Comparison of ENCODE assay signal across 23 cellular contexts in genomic region chr14:31371651-31372050, GRCh38. TPM values are rescaled to one million over a fixed set of nuclear protein-coding genes. Genes with fewer than 3 reads are reported as not detected.
DNase-seq lines count a peak whose midpoint lies in the region; ATAC-seq, FAIRE-seq and TF ChIP-seq lines count a peak whose summit lies in the region.
"Had no signal": no experiment of that assay in that cellular context is flagged by ENCODE, and none has a peak within 500 bp of the region (broad histone marks: within the 10 kb centered on the region; RNA-seq: fewer than 3 reads in every experiment).

No MANE protein-coding gene starts in this region.

- H3K4me1 ChIP-seq in small intestine (ENCODE audit: control insufficient read depth in 2 of 2, insufficient read depth in 1 of 2, low read depth in 1 of 2, low read length in 1 of 2) (no peaks in the 10 kb centered on the region), kidney (ENCODE audit: control insufficient read depth in 1 of 2, insufficient read depth in 1 of 2, low read depth in 1 of 2, low read length in 2 of 2) (no peaks in the 10 kb centered on the region), GM23248 (ENCODE audit: insufficient read depth) (no peaks in the 10 kb centered on the region)
- H3K4me1 ChIP-seq: right atrium auricular region had no signal

- H3K9me3 Mint-ChIP-seq in activated T-cell treated with anti-CD3 and anti-CD28 coated beads, Interleukin-2, amount 50 U/mL, for 24 hours: no peaks in the 10 kb centered on the region
- no peaks in the 10 kb centered on the region for H3K9me3 Mint-ChIP-seq in activated T-cell treated with anti-CD3 and anti-CD28 coated beads, Interleukin-2, amount 50 U/mL, for 4 hours
- H3K9me3 Mint-ChIP-seq in activated CD8-positive, alpha-beta T cell treated with anti-CD3 and anti-CD28 coated beads, Interleukin-2, amount 10 ng/mL, durations not matched to agents 7 days and 5 days (ENCODE audit: insufficient read depth): no peaks in the 10 kb centered on the region
- H3K9me3 Mint-ChIP-seq: activated B cell treated with CpG ODN at 0.5 μM for 24 hours; endodermal cell; stimulated activated naive CD8-positive, alpha-beta T cell treated with anti-CD3 and anti-CD28 coated beads, Interleukin-15, amount 100 ng/mL, for 72 hours; type B pancreatic cell had no signal

- no peak overlapping the region for H3K9ac ChIP-seq in kidney (ENCODE audit: low read length in 2 of 2)
- no peak overlapping the region for H3K9ac ChIP-seq in GM23248

- no peak overlapping the region for H3K4me2 ChIP-seq in GM23248 (ENCODE audit: unreplicated experiment)

- peaks cover 9% of the 10 kb centered on the region for H3K4me1 Mint-ChIP-seq in activated T-cell treated with anti-CD3 and anti-CD28 coated beads, Interleukin-2, amount 50 U/mL, for 24 hours (ENCODE audit: low read depth)
- H3K4me1 Mint-ChIP-seq in activated T-cell treated with anti-CD3 and anti-CD28 coated beads, Interleukin-2, amount 50 U/mL, for 4 hours (ENCODE audit: low read depth): peaks cover 11% of the 10 kb centered on the region
- H3K4me1 Mint-ChIP-seq in activated CD8-positive, alpha-beta T cell treated with anti-CD3 and anti-CD28 coated beads, Interleukin-2, amount 10 ng/mL, durations not matched to agents 7 days and 5 days (ENCODE audit: low read depth): peaks cover 10% of the 10 kb centered on the region
- H3K4me1 Mint-ChIP-seq: activated B cell treated with CpG ODN at 0.5 μM for 24 hours; endodermal cell; stimulated activated naive CD8-positive, alpha-beta T cell treated with anti-CD3 and anti-CD28 coated beads, Interleukin-15, amount 100 ng/mL, for 72 hours had no signal

- H3K27me3 ChIP-seq in small intestine (ENCODE audit: control insufficient read depth in 2 of 2, insufficient read depth in 2 of 2, low read length in 2 of 2): no peaks in the 10 kb centered on the region
- H3K27me3 ChIP-seq in GM23248 (replicated peaks; ENCODE audit: insufficient read depth): no peaks in the 10 kb centered on the region
- H3K27me3 ChIP-seq: right atrium auricular region had no signal

- no peaks in the 10 kb centered on the region for H3K9me3 ChIP-seq in small intestine (ENCODE audit: control insufficient read depth, low read depth)
- H3K9me3 ChIP-seq in kidney (ENCODE audit: control insufficient read depth in 1 of 2, low read length in 2 of 2): no peaks in the 10 kb centered on the region
- no peaks in the 10 kb centered on the region for H3K9me3 ChIP-seq in GM23248 (ENCODE audit: low read depth)
- H3K9me3 ChIP-seq: right atrium auricular region had no signal

- ATAC-seq in activated T-cell treated with anti-CD3 and anti-CD28 coated beads, Interleukin-2, amount 50 U/mL, for 4 hours: no peak
- ATAC-seq in activated CD8-positive, alpha-beta T cell treated with anti-CD3 and anti-CD28 coated beads, Interleukin-2, amount 10 ng/mL, durations not matched to agents 7 days and 5 days: no peak
- ATAC-seq: stimulated activated naive CD8-positive, alpha-beta T cell treated with anti-CD3 and anti-CD28 coated beads, Interleukin-15, amount 100 ng/mL, for 72 hours had no signal

- no peaks in the 10 kb centered on the region for H3K27me3 Mint-ChIP-seq in activated T-cell treated with anti-CD3 and anti-CD28 coated beads, Interleukin-2, amount 50 U/mL, for 24 hours
- no peaks in the 10 kb centered on the region for H3K27me3 Mint-ChIP-seq in activated T-cell treated with anti-CD3 and anti-CD28 coated beads, Interleukin-2, amount 50 U/mL, for 4 hours (ENCODE audit: low read depth)
- H3K27me3 Mint-ChIP-seq in activated CD8-positive, alpha-beta T cell treated with anti-CD3 and anti-CD28 coated beads, Interleukin-2, amount 10 ng/mL, durations not matched to agents 7 days and 5 days (ENCODE audit: low read depth): no peaks in the 10 kb centered on the region
- H3K27me3 Mint-ChIP-seq: activated B cell treated with CpG ODN at 0.5 μM for 24 hours; stimulated activated naive CD8-positive, alpha-beta T cell treated with anti-CD3 and anti-CD28 coated beads, Interleukin-15, amount 100 ng/mL, for 72 hours; type B pancreatic cell had no signal

- H3K27ac Mint-ChIP-seq in activated T-cell treated with anti-CD3 and anti-CD28 coated beads, Interleukin-2, amount 50 U/mL, for 24 hours: peak overlapping the region; percentile 13
- H3K27ac Mint-ChIP-seq in activated CD8-positive, alpha-beta T cell treated with anti-CD3 and anti-CD28 coated beads, Interleukin-2, amount 10 ng/mL, durations not matched to agents 7 days and 5 days: peak overlapping the region; percentile 33
- H3K27ac Mint-ChIP-seq: activated B cell treated with CpG ODN at 0.5 μM for 24 hours; endodermal cell; stimulated activated naive CD8-positive, alpha-beta T cell treated with anti-CD3 and anti-CD28 coated beads, Interleukin-15, amount 100 ng/mL, for 72 hours; type B pancreatic cell had no signal

- H2AFZ ChIP-seq in GM23248: no peak overlapping the region

- FAIRE-seq in small intestine (lab: Jason Lieb, UNC) (no peak), kidney (lab: Jason Lieb, UNC) (no peak)
- FAIRE-seq: astrocyte, GM18507 had no signal

- H3K4me3 Mint-ChIP-seq in activated T-cell treated with anti-CD3 and anti-CD28 coated beads, Interleukin-2, amount 50 U/mL, for 24 hours: no peak overlapping the region
- no peak overlapping the region for H3K4me3 Mint-ChIP-seq in activated T-cell treated with anti-CD3 and anti-CD28 coated beads, Interleukin-2, amount 50 U/mL, for 4 hours
- no peak overlapping the region for H3K4me3 Mint-ChIP-seq in activated CD8-positive, alpha-beta T cell treated with anti-CD3 and anti-CD28 coated beads, Interleukin-2, amount 10 ng/mL, durations not matched to agents 7 days and 5 days
- H3K4me3 Mint-ChIP-seq: activated B cell treated with CpG ODN at 0.5 μM for 24 hours; endodermal cell; stimulated activated naive CD8-positive, alpha-beta T cell treated with anti-CD3 and anti-CD28 coated beads, Interleukin-15, amount 100 ng/mL, for 72 hours; type B pancreatic cell had no signal

- no peaks in the 10 kb centered on the region for H3K79me2 ChIP-seq in GM23248 (ENCODE audit: insufficient read depth)

- CTCF ChIA-PET in activated CD8-positive, alpha-beta T cell treated with anti-CD3 and anti-CD28 coated beads, Interleukin-2, amount 10 ng/mL, durations not matched to agents 7 days and 5 days (lab: Charles Lee): no interaction called here

- no peaks in the 10 kb centered on the region for H3K9me2 ChIP-seq in GM23248 (ENCODE audit: insufficient read depth)

- H3K36me3 ChIP-seq in small intestine (ENCODE audit: control insufficient read depth in 2 of 2, insufficient read depth in 2 of 2, low read length in 2 of 2): peaks cover 3 to 4% of the 10 kb centered on the region in 2 donors
- peaks cover 6 to 7% of the 10 kb centered on the region in 2 donors for H3K36me3 ChIP-seq in kidney (ENCODE audit: control insufficient read depth in 1 of 2, insufficient read depth in 2 of 2, low read length in 2 of 2)
- peaks cover 59% of the 10 kb centered on the region for H3K36me3 ChIP-seq in GM23248 (ENCODE audit: low read depth)

- H3K4me3 ChIP-seq in small intestine (ENCODE audit: low read depth in 1 of 2, low read length in 2 of 2) (no peak overlapping the region), kidney (ENCODE audit: low read length in 2 of 2) (no peak overlapping the region), GM23248 (no peak overlapping the region)
- H3K4me3 ChIP-seq: right atrium auricular region had no signal

- intact Hi-C loops in kidney (cut with DNase I): no loop called here

- H3K27ac ChIP-seq in small intestine (ENCODE audit: low read depth in 1 of 2, low read length in 1 of 2) (peak overlapping the region in 1 of 2 donors; percentile 24), kidney (ENCODE audit: low read depth in 2 of 2, low read length in 2 of 2) (no peak overlapping the region), GM23248 (no peak overlapping the region)
- H3K27ac ChIP-seq: right atrium auricular region had no signal

- TF ChIP-seq CTCF in kidney (IDR thresholded peaks at IDR 0.05; ENCODE audit: borderline replicate concordance, extremely low read depth, insufficient read depth): no peak

- H4K20me1 ChIP-seq in GM23248 (ENCODE audit: insufficient read depth): no peaks in the 10 kb centered on the region

- in situ Hi-C loops in GM23248 (cut with MboI): no loop called here

- POLR2A ChIA-PET in activated CD8-positive, alpha-beta T cell treated with anti-CD3 and anti-CD28 coated beads, Interleukin-2, amount 10 ng/mL, durations not matched to agents 7 days and 5 days (lab: Charles Lee): no interaction called here

- no peak for DNase-seq in activated T-cell treated with anti-CD3 and anti-CD28 coated beads, Interleukin-2, amount 50 U/mL, for 24 hours
- no peak for DNase-seq in activated T-cell treated with anti-CD3 and anti-CD28 coated beads, Interleukin-2, amount 50 U/mL, for 4 hours
- DNase-seq in NOMO-1 treated with DMSO at 0.1 percent for 48 hours (lab: John Stamatoyannopoulos, UW; ENCODE audit: unreplicated experiment): peak; percentile 73
- DNase-seq in activated CD8-positive, alpha-beta T cell treated with anti-CD3 and anti-CD28 coated beads, Interleukin-2, amount 10 ng/mL, durations not matched to agents 7 days and 5 days: no peak
- DNase-seq in small intestine: peak; percentile 14
- no peak for DNase-seq in kidney
- DNase-seq in GM19238 (ENCODE audit: insufficient read length, low spot score): no peak
- DNase-seq in GM23248: no peak
- DNase-seq: activated B cell treated with CpG ODN at 0.5 μM for 24 hours; endodermal cell; HCEC 1CT; head of caudate nucleus; NCI-H1105; NCI-H2171; NCI-H774; occipital lobe; stimulated activated CD4-positive, alpha-beta T cell treated with anti-CD3 and anti-CD28 coated beads, Interleukin-1b, Interleukin-23, amount 100 ng/mL, for 48 hours; stimulated activated naive CD8-positive, alpha-beta T cell treated with anti-CD3 and anti-CD28 coated beads, Interleukin-15, amount 100 ng/mL, for 72 hours; T-helper 1 cell had no signal

- peaks cover 36% of the 10 kb centered on the region for H3K36me3 Mint-ChIP-seq in activated T-cell treated with anti-CD3 and anti-CD28 coated beads, Interleukin-2, amount 50 U/mL, for 24 hours (ENCODE audit: low read depth)
- H3K36me3 Mint-ChIP-seq in activated T-cell treated with anti-CD3 and anti-CD28 coated beads, Interleukin-2, amount 50 U/mL, for 4 hours (ENCODE audit: insufficient read depth): peaks cover 19% of the 10 kb centered on the region
- peaks cover 6% of the 10 kb centered on the region for H3K36me3 Mint-ChIP-seq in activated CD8-positive, alpha-beta T cell treated with anti-CD3 and anti-CD28 coated beads, Interleukin-2, amount 10 ng/mL, durations not matched to agents 7 days and 5 days (ENCODE audit: low read depth)

- WGBS in small intestine, 3 donors: 38 to 46% (median 39%) methylated on average over 2 of the region's 2 CpGs
- WGBS in GM23248 (ENCODE audit: low coverage in 1 of 2, low lambda C conversion rate in 2 of 2, missing lambda C conversion rate in 2 of 2), 2 experiments: 96 to 100% methylated on average over 2 of the region's 2 CpGs

- H3F3A ChIP-seq in GM23248 (ENCODE audit: insufficient read depth): 0 out of 2 replicates have a peak, but pooled peaks cover 5% of the 10 kb centered on the region

RNA-seq across cellular contexts. Expression of gene HEATR5A, which starts 48.7 kb away (rescaled TPM):
- 10 to 100 TPM; 10.7 to 13.0 (median 12.0) TPM for total RNA-seq in activated T-cell treated with anti-CD3 and anti-CD28 coated beads, Interleukin-2, amount 50 U/mL, for 4 hours
- total RNA-seq in activated CD8-positive, alpha-beta T cell treated with anti-CD3 and anti-CD28 coated beads, Interleukin-2, amount 10 ng/mL, durations not matched to agents 7 days and 5 days: 1 to 10 TPM; 8.5 to 9.4 TPM
- polyA plus RNA-seq in small intestine (10 to 100 TPM in 1 of 3 donors, 1 to 10 TPM in 2; 8.1 to 21.2 (median 8.4) TPM), kidney (ENCODE audit: insufficient read depth, low read depth, low replicate concordance) (8.0 TPM), GM23248 (2016; fragmentation: Nextera tagmentation; extraction: Ambion mirVana) (44.4 and 49.1 TPM in 2 replicates)
- total RNA-seq in kidney: 30.4 TPM
- 70.3 and 89.2 TPM in 2 replicates for total RNA-seq in GM23248 (2014; rRNA removed; shearing (Covaris generic))

Comparison
In these comparisons a context has a peak if more than half of its experiments do, and no peak if none do; other contexts are left out.
1. DNase-seq: peak in NOMO-1 treated with DMSO at 0.1 percent for 48 hours (single experiment) and small intestine (single experiment); none in activated T-cell treated with anti-CD3 and anti-CD28 coated beads, Interleukin-2, amount 50 U/mL, for 24 hours (single experiment), activated T-cell treated with anti-CD3 and anti-CD28 coated beads, Interleukin-2, amount 50 U/mL, for 4 hours (single experiment), activated CD8-positive, alpha-beta T cell treated with anti-CD3 and anti-CD28 coated beads, Interleukin-2, amount 10 ng/mL, durations not matched to agents 7 days and 5 days (single experiment), kidney (single experiment), GM19238 (single experiment) and GM23248 (single experiment).